ENCODE assay signal across 10 cellular contexts in the genomic region with DNA sequence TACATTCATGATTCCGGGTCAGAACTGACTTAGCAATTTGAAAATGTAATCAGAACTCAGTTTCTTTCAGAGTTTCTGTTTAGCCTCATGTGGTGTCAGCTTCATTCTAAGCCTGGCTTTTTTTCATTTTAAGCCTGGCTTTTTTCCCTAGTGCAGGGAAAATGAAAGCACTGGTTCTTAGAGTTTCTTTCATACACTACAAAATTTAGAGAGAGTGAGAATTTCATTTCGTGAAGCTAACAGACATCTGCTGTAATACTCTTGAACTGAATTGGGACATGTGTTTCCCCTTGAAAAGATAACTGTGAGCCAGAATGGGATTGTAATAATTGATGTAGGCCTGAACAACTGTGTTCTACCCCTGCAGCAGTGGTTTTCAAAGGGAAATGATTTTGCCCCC.
DNase-seq lines count a peak whose midpoint lies in the region; ATAC-seq and TF ChIP-seq lines count a peak whose summit lies in the region.
"Had no signal": no experiment of that assay in that cellular context is flagged by ENCODE, and none has a peak within 500 bp of the region (broad histone marks: within the 10 kb centered on the region; RNA-seq: fewer than 3 reads in every experiment).

No MANE protein-coding gene starts in this region.

- peaks cover 16% of the 10 kb centered on the region for H3K27me3 Mint-ChIP-seq in activated T-cell treated with anti-CD3 and anti-CD28 coated beads, Interleukin-2, amount 50 U/mL, for 72 hours (ENCODE audit: low read depth)

- H3K36me3 Mint-ChIP-seq in activated T-cell treated with anti-CD3 and anti-CD28 coated beads, Interleukin-2, amount 50 U/mL, for 72 hours (ENCODE audit: insufficient read depth in 2 of 2) = peaks cover 0 to 5% of the 10 kb centered on the region in 2 donors

- no peaks in the 10 kb centered on the region for H3K9me3 ChIP-seq in lower lobe of right lung

- H3K4me3 ChIP-seq in lower lobe of right lung = no peak overlapping the region
- H3K4me3 ChIP-seq: smooth muscle cell had no signal

- no peaks in the 10 kb centered on the region for H3K36me3 ChIP-seq in lower lobe of right lung

- H3K27me3 ChIP-seq in lower lobe of right lung (ENCODE audit: low read depth) = no peaks in the 10 kb centered on the region

- H3K4me1 Mint-ChIP-seq in activated T-cell treated with anti-CD3 and anti-CD28 coated beads, Interleukin-2, amount 50 U/mL, for 72 hours (ENCODE audit: low read depth) = peaks cover 11% of the 10 kb centered on the region

- H3K9me3 Mint-ChIP-seq in activated T-cell treated with anti-CD3 and anti-CD28 coated beads, Interleukin-2, amount 50 U/mL, for 72 hours = peaks cover 2% of the 10 kb centered on the region in 2 donors

- intact Hi-C loops in lower lobe of right lung (cut with DNase I) = no loop called here

- TF ChIP-seq CTCF in lower lobe of right lung (IDR thresholded peaks at IDR 0.05) = no peak

- H3K27ac Mint-ChIP-seq in activated T-cell treated with anti-CD3 and anti-CD28 coated beads, Interleukin-2, amount 50 U/mL, for 72 hours = no peak overlapping the region
- H3K27ac Mint-ChIP-seq: activated naive CD4-positive, alpha-beta T cell treated with anti-CD3 and anti-CD28 coated beads, Interleukin-2, amount 10 ng/mL, durations not matched to agents 7 days and 5 days had no signal

- no peaks in the 10 kb centered on the region for H3K4me1 ChIP-seq in lower lobe of right lung

- DNase-seq in lower lobe of right lung = no peak
- no peak for DNase-seq in activated CD4-positive, alpha-beta T cell treated with anti-CD3 and anti-CD28 coated beads, Interleukin-2, amount 50 U/mL, for 1 hour
- no peak for DNase-seq in activated T-cell treated with anti-CD3 and anti-CD28 coated beads, Interleukin-2, amount 50 U/mL, for 72 hours
- DNase-seq: naive thymus-derived CD8-positive, alpha-beta T cell had no signal

- ATAC-seq in GM19397 (IDR thresholded peaks at IDR 0.05; ENCODE audit: unreplicated experiment) (peak; percentile 28), GM21825 (IDR thresholded peaks at IDR 0.05; ENCODE audit: unreplicated experiment) (peak; percentile 43), HG03432 (IDR thresholded peaks at IDR 0.05; ENCODE audit: unreplicated experiment) (peak; percentile 30), lower lobe of right lung (no peak), HG03135 (IDR thresholded peaks at IDR 0.05; ENCODE audit: unreplicated experiment) (no peak)
- ATAC-seq in activated T-cell treated with anti-CD3 and anti-CD28 coated beads, Interleukin-2, amount 50 U/mL, for 72 hours (replicated peaks in 1 of 2) = no peak

- H3K4me3 Mint-ChIP-seq in activated T-cell treated with anti-CD3 and anti-CD28 coated beads, Interleukin-2, amount 50 U/mL, for 72 hours = no peak overlapping the region
- H3K4me3 Mint-ChIP-seq: activated naive CD4-positive, alpha-beta T cell treated with anti-CD3 and anti-CD28 coated beads, Interleukin-2, amount 10 ng/mL, durations not matched to agents 7 days and 5 days; naive thymus-derived CD8-positive, alpha-beta T cell had no signal

- H3K27ac ChIP-seq in lower lobe of right lung = peak overlapping the region; percentile 25

Comparison
In these comparisons a context has a peak if more than half of its experiments do, and no peak if none do; other contexts are left out.
1. ATAC-seq: peak in GM19397 (single experiment), GM21825 (single experiment) and HG03432 (single experiment); none in lower lobe of right lung (0 of 2), HG03135 (single experiment) and activated T-cell treated with anti-CD3 and anti-CD28 coated beads, Interleukin-2, amount 50 U/mL, for 72 hours (0 of 2).